Comparison of ENCODE assay signal across 6 cellular contexts in genomic region chr22:16617516-16617915, GRCh38. TPM values are rescaled to one million over a fixed set of nuclear protein-coding genes. Genes with fewer than 3 reads are reported as not detected.
"Had no signal": no experiment of that assay in that cellular context is flagged by ENCODE, and none has a peak within 500 bp of the region (broad histone marks: within the 10 kb centered on the region; RNA-seq: fewer than 3 reads in every experiment).

No MANE protein-coding gene starts in this region.

RNA-seq across cellular contexts. Expression of gene CCT8L2, which starts 24.9 kb away (rescaled TPM):
- total RNA-seq: GM23248, H4, H7, HepG2, HFFc6, HT1080 had no signal
